In genomic region chr4:41990383-41991111, GRCh38 we compare ENCODE assay signal across 1 cellular context.
TF ChIP-seq lines count a peak whose summit lies in the region.

Gene SLC30A9 (plus strand): TSS chr4:41990530. CDS start chr4:41990652, 122 bp downstream.

TF ChIP-seq in HCT116, 20 proteins besides CTCF, POLR2A, EP300 and RAD21 (continued from another document):
- no peak for TF ChIP-seq MAX (IDR thresholded peaks at IDR 0.05)
- no peak for TF ChIP-seq CBX3 (IDR thresholded peaks at IDR 0.05; ENCODE audit: low read depth)
- no peak for TF ChIP-seq EGR1 (IDR thresholded peaks at IDR 0.05; ENCODE audit: low read depth)
- peak; percentile 91 for TF ChIP-seq POLR2AphosphoS5 (IDR thresholded peaks at IDR 0.05; ENCODE audit: low read depth, low read length)
- peak; percentile 91 for TF ChIP-seq ZFX (IDR thresholded peaks at IDR 0.05)
